In the genomic region with DNA sequence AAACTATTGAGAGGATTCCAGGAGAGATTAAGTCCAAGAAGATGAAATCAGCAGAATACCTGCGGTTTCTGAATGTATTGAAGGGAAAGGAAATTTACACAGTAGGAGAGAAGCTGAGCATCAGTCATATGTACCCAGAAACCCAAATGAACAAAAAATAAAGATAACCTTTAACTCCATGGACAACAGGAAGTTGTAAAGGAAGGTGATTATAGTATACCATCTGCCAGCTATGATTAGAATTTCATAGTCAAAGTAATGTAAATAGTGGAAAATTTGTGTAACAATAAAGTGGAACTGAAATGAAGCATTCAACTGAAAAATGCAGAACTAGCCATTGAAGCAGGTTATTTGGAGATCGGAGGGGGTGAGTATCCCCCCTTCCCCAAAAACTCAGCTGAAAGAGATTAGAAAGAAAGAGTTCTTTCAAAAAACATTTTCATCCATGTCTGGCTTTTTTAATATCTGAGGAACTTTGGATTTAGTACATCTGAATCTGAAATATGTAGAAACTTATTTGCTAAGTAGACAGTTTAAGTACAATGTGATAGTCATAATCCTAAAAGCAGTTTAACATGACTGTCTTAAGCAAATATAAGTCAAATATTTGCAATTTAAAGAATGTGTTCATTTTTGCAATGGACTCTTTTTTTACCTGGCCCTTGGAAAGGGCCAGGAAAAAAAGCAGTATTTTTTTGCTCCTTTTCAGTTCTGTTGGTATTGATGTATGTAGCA, we compare ENCODE assay signal across 14 cellular contexts. TPM values are rescaled to one million over a fixed set of nuclear protein-coding genes. Genes with fewer than 3 reads are reported as not detected.
DNase-seq lines count a peak whose midpoint lies in the region; TF ChIP-seq lines count a peak whose summit lies in the region.
"Had no signal": no experiment of that assay in that cellular context is flagged by ENCODE, and none has a peak within 500 bp of the region (broad histone marks: within the 10 kb centered on the region; RNA-seq: fewer than 3 reads in every experiment).

No MANE protein-coding gene starts in this region.

- POLR2A ChIA-PET in A673 (lab: Charles Lee; ENCODE audit: low non-redundant PET): no interaction called here

- no peaks in the 10 kb centered on the region for H3K36me3 ChIP-seq in A673 (ENCODE audit: insufficient read depth, low read length, poor library complexity, severe bottlenecking)
- H3K36me3 ChIP-seq: prostate gland had no signal

- H3K27ac ChIP-seq in A673 (ENCODE audit: low read depth, low read length, poor library complexity, severe bottlenecking): no peak overlapping the region
- H3K27ac ChIP-seq: prostate gland, SJSA1, thoracic aorta had no signal

- H3K9me3 ChIP-seq in A673 (ENCODE audit: low read depth, low read length, poor library complexity, severe bottlenecking): no peaks in the 10 kb centered on the region
- H3K9me3 ChIP-seq: prostate gland, SJSA1, thoracic aorta had no signal

- no peak overlapping the region for H3K4me3 ChIP-seq in A673 (ENCODE audit: low read depth, low read length, poor library complexity, severe bottlenecking)
- H3K4me3 ChIP-seq: prostate gland, SJSA1, thoracic aorta had no signal

- BruUV-seq in A673 (replicated peaks; lab: Mats Ljungman, UMichigan): no TSS peak

- CTCF ChIA-PET in A673 (lab: Charles Lee): no interaction called here

- DNase-seq in A673 (ENCODE audit: low spot score): peak; percentile 3
- DNase-seq in GM20000 (ENCODE audit: low spot score): peak; percentile 5
- DNase-seq in NOMO-1 treated with dmso at 0.1 percent for 144 hours (lab: John Stamatoyannopoulos, UW; ENCODE audit: unreplicated experiment): peak; percentile 33
- DNase-seq in dermis blood vessel endothelial cell: peak; percentile 47
- DNase-seq in NCI-H82 (lab: John Stamatoyannopoulos, UW): no peak
- no peak for DNase-seq in UCSD-AML1 (lab: John Stamatoyannopoulos, UW; ENCODE audit: unreplicated experiment)
- no peak for DNase-seq in T-helper 1 cell
- no peak for DNase-seq in ureter (ENCODE audit: low spot score)
- DNase-seq: activated CD4-positive, alpha-beta T cell treated with anti-CD3 and anti-CD28 coated beads, Interleukin-2, amount 50 U/mL, for 1 hour; activated naive CD4-positive, alpha-beta T cell treated with anti-CD3 and anti-CD28 coated beads, Interleukin-2, amount 10 ng/mL, durations not matched to agents 7 days and 5 days; Kasumi-1 had no signal

- intact Hi-C loops in A673 (cut with micrococcal nuclease; ENCODE audit: unreplicated experiment): no loop called here

- H3K27me3 ChIP-seq in A673 (replicated peaks; ENCODE audit: insufficient read depth, low read depth, low read length, poor library complexity): no peaks in the 10 kb centered on the region
- H3K27me3 ChIP-seq: SJSA1 had no signal

- H3K4me1 ChIP-seq in A673 (ENCODE audit: insufficient read depth, low read length, poor library complexity, severe bottlenecking): no peaks in the 10 kb centered on the region
- H3K4me1 ChIP-seq: prostate gland, SJSA1 had no signal

- TF ChIP-seq CTCF in A673 (conservative IDR thresholded peaks at IDR 0.05; ENCODE audit: low read depth, low read length): no peak
- no peak for TF ChIP-seq CTCF in GM20000 (IDR thresholded peaks at IDR 0.05; ENCODE audit: extremely low read depth, missing control alignments)

RNA-seq across cellular contexts. Expression of gene APC, which starts 58.4 kb away (rescaled TPM):
- total RNA-seq in A673 (2021): 36.9 and 39.3 TPM in 2 replicates
- total RNA-seq in dermis blood vessel endothelial cell: 80.0 and 83.3 TPM in 2 replicates
- 40.4 TPM for total RNA-seq in ureter

Comparison
In these comparisons a context has a peak if more than half of its experiments do, and no peak if none do; other contexts are left out.
1. DNase-seq: peak in A673 (single experiment), GM20000 (single experiment), NOMO-1 treated with dmso at 0.1 percent for 144 hours (single experiment) and dermis blood vessel endothelial cell (single experiment); none in NCI-H82 (single experiment), UCSD-AML1 (single experiment), T-helper 1 cell (0 of 5) and ureter (single experiment).